Comparison of ENCODE assay signal across 1 cellular context in genomic region chr20:45944151-45944964, GRCh38.
A peak's percentile ranks its signal among the peaks of the same experiment; 100 is the strongest.
TF ChIP-seq lines count a peak whose summit lies in the region.

No MANE protein-coding gene starts in this region.

TF ChIP-seq in A549, 52 proteins besides CTCF, POLR2A, EP300 and RAD21 (continued from another document):
- TF ChIP-seq E2F6 (IDR thresholded peaks at IDR 0.05; ENCODE audit: borderline replicate concordance, low read depth) (no peak), MAFK (IDR thresholded peaks at IDR 0.05; ENCODE audit: partially characterized antibody) (peak; percentile 87), FOSL2 (IDR thresholded peaks at IDR 0.05) (no peak), FOSL2 (CRISPR knock-in tag; IDR thresholded peaks at IDR 0.05) (peak; percentile 83)
